ENCODE assay signal across 13 cellular contexts in the genomic region with DNA sequence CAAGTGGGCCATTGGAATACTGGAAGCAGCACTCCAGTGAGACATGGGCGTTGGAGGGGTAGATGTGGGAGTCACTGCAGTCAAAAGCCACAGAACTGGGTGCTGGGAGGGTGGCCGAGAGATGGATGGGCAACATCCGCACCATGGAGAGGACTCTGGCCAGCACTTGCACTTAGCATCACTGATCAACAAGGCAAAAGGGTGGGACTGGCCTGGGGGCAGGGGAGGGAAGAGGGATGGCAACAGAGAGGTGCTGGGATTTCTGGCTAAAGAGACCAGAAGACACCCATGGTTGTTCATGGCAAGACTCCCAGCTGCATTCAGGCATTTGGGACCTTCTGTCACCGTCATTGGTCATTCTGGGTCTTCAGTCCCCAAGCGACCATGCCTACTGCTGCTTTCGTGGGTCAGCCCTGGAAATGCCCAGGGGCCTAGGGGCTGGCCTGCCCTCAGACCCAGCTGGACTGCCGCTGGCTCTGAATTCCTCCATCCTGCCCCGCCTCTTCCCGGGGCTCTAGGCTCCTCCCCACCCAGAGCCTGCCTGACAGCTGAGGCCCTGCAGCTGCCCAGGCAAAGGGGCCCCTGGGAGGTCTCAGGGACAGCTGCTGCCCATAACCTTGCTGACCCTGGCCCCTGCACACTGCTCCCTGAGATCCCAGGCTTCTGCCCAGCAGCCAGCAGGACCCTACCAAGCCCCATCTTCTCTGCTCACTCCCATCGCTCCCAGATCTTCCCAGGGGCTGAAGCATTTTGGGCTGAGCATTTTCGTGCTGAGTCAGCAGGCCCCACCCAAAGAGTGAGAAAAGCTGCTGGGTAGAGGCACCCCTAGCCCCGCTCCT. TPM values are rescaled to one million over a fixed set of nuclear protein-coding genes. Genes with fewer than 3 reads are reported as not detected.
A peak's percentile ranks its signal among the peaks of the same experiment; 100 is the strongest.
DNase-seq lines count a peak whose midpoint lies in the region; ATAC-seq lines count a peak whose summit lies in the region.
"Had no signal": no experiment of that assay in that cellular context is flagged by ENCODE, and none has a peak within 500 bp of the region (broad histone marks: within the 10 kb centered on the region; RNA-seq: fewer than 3 reads in every experiment).

No MANE protein-coding gene starts in this region.

- H3K27me3 ChIP-seq in HUES64 (ENCODE audit: insufficient read depth, low read length): no peaks in the 10 kb centered on the region

- peak overlapping the region; percentile 70 for H3K27ac Mint-ChIP-seq in stimulated activated naive B cell treated with anti-CD40 and anti-IgM and Interleukin-4, amounts not matched to agents 10 μg/mL and 1 μg/mL and 100 μg/mL, for 72 hours

- H3K4me1 Mint-ChIP-seq in stimulated activated naive B cell treated with anti-CD40 and anti-IgM and Interleukin-4, amounts not matched to agents 10 μg/mL and 1 μg/mL and 100 μg/mL, for 72 hours: peaks cover 0 to 8% of the 10 kb centered on the region in 2 donors
- H3K4me1 Mint-ChIP-seq: stimulated activated naive CD8-positive, alpha-beta T cell treated with anti-CD3 and anti-CD28 coated beads, Interleukin-15, amount 100 ng/mL, for 72 hours had no signal

- no peaks in the 10 kb centered on the region for H3K27me3 Mint-ChIP-seq in stimulated activated naive B cell treated with anti-CD40 and anti-IgM and Interleukin-4, amounts not matched to agents 10 μg/mL and 1 μg/mL and 100 μg/mL, for 72 hours
- H3K27me3 Mint-ChIP-seq: stimulated activated naive CD8-positive, alpha-beta T cell treated with anti-CD3 and anti-CD28 coated beads, Interleukin-15, amount 100 ng/mL, for 72 hours had no signal

- H3K9me3 Mint-ChIP-seq in stimulated activated naive B cell treated with anti-CD40 and anti-IgM and Interleukin-4, amounts not matched to agents 10 μg/mL and 1 μg/mL and 100 μg/mL, for 72 hours: no peaks in the 10 kb centered on the region
- H3K9me3 Mint-ChIP-seq: stimulated activated naive CD8-positive, alpha-beta T cell treated with anti-CD3 and anti-CD28 coated beads, Interleukin-15, amount 100 ng/mL, for 72 hours had no signal

- ATAC-seq in stimulated activated naive B cell treated with anti-CD40 and anti-IgM and Interleukin-4, amounts not matched to agents 10 μg/mL and 1 μg/mL and 100 μg/mL, for 72 hours (replicated peaks): no peak
- ATAC-seq in GM21528 (IDR thresholded peaks at IDR 0.05; ENCODE audit: low FRiP score, unreplicated experiment) (no peak), GM19035 (IDR thresholded peaks at IDR 0.05; ENCODE audit: unreplicated experiment) (no peak), GM21447 (IDR thresholded peaks at IDR 0.05; ENCODE audit: unreplicated experiment) (no peak)
- ATAC-seq: stimulated activated naive CD8-positive, alpha-beta T cell treated with anti-CD3 and anti-CD28 coated beads, Interleukin-15, amount 100 ng/mL, for 72 hours had no signal

- no peaks in the 10 kb centered on the region for H3K9me3 ChIP-seq in HUES64 (ENCODE audit: insufficient read depth, low read depth, low read length)

- 50% methylated on average over 12 of the region's 12 CpGs for WGBS in HUES64

- peaks cover 11% of the 10 kb centered on the region for H3K4me1 ChIP-seq in HUES64 (ENCODE audit: insufficient read depth, low read length)

- H3K9ac ChIP-seq in HUES64 (ENCODE audit: low read depth, low read length): no peak overlapping the region

- peaks cover 24 to 33% of the 10 kb centered on the region in 2 donors for H3K36me3 Mint-ChIP-seq in stimulated activated naive B cell treated with anti-CD40 and anti-IgM and Interleukin-4, amounts not matched to agents 10 μg/mL and 1 μg/mL and 100 μg/mL, for 72 hours

- H3K36me3 ChIP-seq in HUES64 (ENCODE audit: insufficient read depth, low read length): peaks cover 29% of the 10 kb centered on the region

- H3K27ac ChIP-seq in HUES64 (ENCODE audit: low read depth, low read length): peak overlapping the region; percentile 40
- H3K27ac ChIP-seq: HL-60, VCaP had no signal

- no peak overlapping the region for H3K4me3 ChIP-seq in HUES64 (ENCODE audit: low read length)
- H3K4me3 ChIP-seq: skin epidermis had no signal

- DNase-seq in dermis blood vessel endothelial cell (peak; percentile 29), left kidney (ENCODE audit: low read depth, low spot score) (peak; percentile 91), foreskin melanocyte (no peak)
- no peak for DNase-seq in stimulated activated naive B cell treated with anti-CD40 and anti-IgM and Interleukin-4, amounts not matched to agents 10 μg/mL and 1 μg/mL and 100 μg/mL, for 72 hours
- DNase-seq: NCI-H345; stimulated activated naive CD8-positive, alpha-beta T cell treated with anti-CD3 and anti-CD28 coated beads, Interleukin-15, amount 100 ng/mL, for 72 hours had no signal

- no peak overlapping the region for H3K4me3 Mint-ChIP-seq in stimulated activated naive B cell treated with anti-CD40 and anti-IgM and Interleukin-4, amounts not matched to agents 10 μg/mL and 1 μg/mL and 100 μg/mL, for 72 hours
- H3K4me3 Mint-ChIP-seq: stimulated activated naive CD8-positive, alpha-beta T cell treated with anti-CD3 and anti-CD28 coated beads, Interleukin-15, amount 100 ng/mL, for 72 hours had no signal

RNA-seq across cellular contexts. Expression of a gene that starts 13.0 kb away (rescaled TPM):
- polyA plus RNA-seq in HUES64 (2013, experiment 1 of 2): 5.0 TPM
- 6.6 TPM for polyA plus RNA-seq in HUES64 (2013, experiment 2 of 2)
- 11.4 and 12.3 TPM in 2 replicates for total RNA-seq in dermis blood vessel endothelial cell

RNA-seq across cellular contexts. Expression of a gene that starts 31.9 kb away (rescaled TPM):
- 57.5 TPM for polyA plus RNA-seq in HUES64 (2013, experiment 1 of 2)
- polyA plus RNA-seq in HUES64 (2013, experiment 2 of 2): 54.6 TPM
- total RNA-seq in dermis blood vessel endothelial cell: 32.7 and 60.4 TPM in 2 replicates

RNA-seq across cellular contexts. Expression of a gene that starts 39.9 kb away (rescaled TPM):
- polyA plus RNA-seq in HUES64 (2013, experiment 1 of 2): 33.3 TPM
- 34.2 TPM for polyA plus RNA-seq in HUES64 (2013, experiment 2 of 2)
- total RNA-seq in dermis blood vessel endothelial cell: 8.2 and 12.1 TPM in 2 replicates

RNA-seq across cellular contexts. Expression of a gene that starts 52.8 kb away (rescaled TPM):
- polyA plus RNA-seq in HUES64 (2013, experiment 1 of 2): 0.75 TPM
- polyA plus RNA-seq in HUES64 (2013, experiment 2 of 2): 0.70 TPM
- 0.17 and 0.23 TPM in 2 replicates for total RNA-seq in dermis blood vessel endothelial cell

Comparison
In these comparisons a context has a peak if more than half of its experiments do, and no peak if none do; other contexts are left out.
1. DNase-seq: peak in dermis blood vessel endothelial cell (single experiment) and left kidney (single experiment); none in stimulated activated naive B cell treated with anti-CD40 and anti-IgM and Interleukin-4, amounts not matched to agents 10 μg/mL and 1 μg/mL and 100 μg/mL, for 72 hours (single experiment) and foreskin melanocyte (single experiment).